Comparison of ENCODE assay signal across 10 cellular contexts in genomic region chr2:54577944-54578667, GRCh38.
DNase-seq lines count a peak whose midpoint lies in the region; ATAC-seq and TF ChIP-seq lines count a peak whose summit lies in the region.
"Had no signal": no experiment of that assay in that cellular context is flagged by ENCODE, and none has a peak within 500 bp of the region (broad histone marks: within the 10 kb centered on the region; RNA-seq: fewer than 3 reads in every experiment).

No MANE protein-coding gene starts in this region.

- H4K20me1 ChIP-seq in mammary epithelial cell (ENCODE audit: insufficient read depth, low read length) = no peaks in the 10 kb centered on the region

- peaks cover 90% of the 10 kb centered on the region for H3K79me2 ChIP-seq in mammary epithelial cell (ENCODE audit: insufficient read depth, low read length)

- no peak for TF ChIP-seq EP300 in suprapubic skin (IDR thresholded peaks at IDR 0.05)

- peaks cover 3 to 25% of the 10 kb centered on the region in 2 donors for H3K4me1 ChIP-seq in breast epithelium
- peaks cover 60% of the 10 kb centered on the region for H3K4me1 ChIP-seq in mammary epithelial cell (ENCODE audit: insufficient read depth, low read length)
- peaks cover 85% of the 10 kb centered on the region for H3K4me1 ChIP-seq in suprapubic skin

- H3K9ac ChIP-seq in mammary epithelial cell (ENCODE audit: insufficient read depth, low read length) = no peak overlapping the region

- no peak overlapping the region for H3K4me2 ChIP-seq in mammary epithelial cell (ENCODE audit: insufficient read depth, low read depth, low read length)

- H2AFZ ChIP-seq in mammary epithelial cell (ENCODE audit: low read depth, low read length) = no peak overlapping the region

- CTCF ChIA-PET in mammary epithelial cell (lab: Charles Lee; ENCODE audit: low non-redundant PET) = no interaction called here
- CTCF ChIA-PET in HEK293T (lab: Yijun Ruan, JAX) = no interaction called here

- peaks cover 96 to 99% of the 10 kb centered on the region in 2 donors for H3K4me1 Mint-ChIP-seq in immature natural killer cell

- no peaks in the 10 kb centered on the region for H3K36me3 Mint-ChIP-seq in immature natural killer cell

- WGBS in mammary epithelial cell (ENCODE audit: low coverage, missing lambda C conversion rate) = 67% methylated on average over 6 of the region's 6 CpGs
- 16% methylated on average over 6 of the region's 6 CpGs for WGBS in suprapubic skin

- no peak for DNase-seq in breast epithelium (ENCODE audit: low spot score in 2 of 2)
- no peak for DNase-seq in mammary epithelial cell
- DNase-seq in immature natural killer cell = no peak
- no peak for DNase-seq in suprapubic skin (ENCODE audit: low spot score in 2 of 2)
- DNase-seq in HuH-7 (ENCODE audit: low spot score) = no peak
- no peak for DNase-seq in HEK293T (ENCODE audit: extremely low spot score)
- DNase-seq: activated CD8-positive, alpha-beta memory T cell treated with anti-CD3 and anti-CD28 coated beads, Interleukin-2, amount 50 U/mL, for 4 hours; RPMI8226 had no signal

- dilution Hi-C loops in mammary epithelial cell (cut with HindIII; ENCODE audit: low sequenced_read_pairs) = no loop called here

- POLR2A ChIA-PET in HEK293T (lab: Yijun Ruan, JAX) = no interaction called here

- TF ChIP-seq POLR2A in breast epithelium (IDR thresholded peaks at IDR 0.05) = no peak
- TF ChIP-seq POLR2A in suprapubic skin (IDR thresholded peaks at IDR 0.05) = no peak

- H3K9me3 ChIP-seq in breast epithelium (no peaks in the 10 kb centered on the region), mammary epithelial cell (replicated peaks; ENCODE audit: insufficient read depth, low read length) (no peaks in the 10 kb centered on the region), suprapubic skin (no peaks in the 10 kb centered on the region)

- peak overlapping the region in 4 of 5 donors; percentile 7 to 46 (median 20) for H3K4me3 Mint-ChIP-seq in immature natural killer cell

- H3K36me3 ChIP-seq in breast epithelium (no peaks in the 10 kb centered on the region), mammary epithelial cell (ENCODE audit: insufficient read depth, low read length) (no peaks in the 10 kb centered on the region), suprapubic skin (no peaks in the 10 kb centered on the region)

- intact Hi-C loops in breast epithelium (cut with DNase I; ENCODE audit: low total_unique reads) = no loop called here
- intact Hi-C loops in mammary epithelial cell (cut with micrococcal nuclease) = no loop called here

- H3K27me3 ChIP-seq in breast epithelium = no peaks in the 10 kb centered on the region
- H3K27me3 ChIP-seq in mammary epithelial cell (ENCODE audit: insufficient read depth, low read length) = no peaks in the 10 kb centered on the region
- no peaks in the 10 kb centered on the region for H3K27me3 ChIP-seq in suprapubic skin

- peak overlapping the region; percentile 53 to 79 for H3K27ac ChIP-seq in breast epithelium
- H3K27ac ChIP-seq in mammary epithelial cell (ENCODE audit: insufficient read depth, low read depth, low read length) = no peak overlapping the region
- peak overlapping the region; percentile 84 for H3K27ac ChIP-seq in VCaP
- H3K27ac ChIP-seq in suprapubic skin = peak overlapping the region; percentile 64

- no peaks in the 10 kb centered on the region for H3K9me3 Mint-ChIP-seq in immature natural killer cell

- peak overlapping the region; percentile 85 to 99 (median 97) for H3K27ac Mint-ChIP-seq in immature natural killer cell

- TF ChIP-seq CTCF in breast epithelium (IDR thresholded peaks at IDR 0.05) = no peak
- no peak for TF ChIP-seq CTCF in mammary epithelial cell (conservative IDR thresholded peaks at IDR 0.05 in 1 of 2, IDR thresholded peaks at IDR 0.05 in 1 of 2; ENCODE audit: extremely low read depth in 1 of 2, insufficient read depth in 1 of 2, low read depth in 1 of 2, low read length in 2 of 2)
- no peak for TF ChIP-seq CTCF in VCaP (conservative IDR thresholded peaks at IDR 0.05)
- no peak for TF ChIP-seq CTCF in suprapubic skin (IDR thresholded peaks at IDR 0.05)

- peaks cover 3 to 12% (median 8%) of the 10 kb centered on the region in 3 donors for H3K27me3 Mint-ChIP-seq in immature natural killer cell (ENCODE audit: low read depth in 3 of 3)

- no TSS peak for BruUV-seq in mammary epithelial cell (replicated peaks; lab: Mats Ljungman, UMichigan)

- no peak for ATAC-seq in HG02840 (IDR thresholded peaks at IDR 0.05; ENCODE audit: low FRiP score, unreplicated experiment)

- in situ Hi-C loops in mammary epithelial cell (cut with MboI; ENCODE audit: low sequenced_read_pairs in 2 of 2) = no loop called here

- no peak overlapping the region for H3K4me3 ChIP-seq in breast epithelium
- H3K4me3 ChIP-seq in mammary epithelial cell (replicated peaks in 1 of 3; ENCODE audit: insufficient read depth in 1 of 3, low read depth in 2 of 3, low read length in 3 of 3) = no peak overlapping the region
- no peak overlapping the region for H3K4me3 ChIP-seq in suprapubic skin

TF ChIP-seq in HEK293T, 16 proteins besides CTCF, POLR2A, EP300 and RAD21:
- no peak for TF ChIP-seq ZNF384 (IDR thresholded peaks at IDR 0.05)
- no peak for TF ChIP-seq FOXM1 (IDR thresholded peaks at IDR 0.05; ENCODE audit: borderline replicate concordance)
- no peak for TF ChIP-seq HDGF (IDR thresholded peaks at IDR 0.05; ENCODE audit: borderline replicate concordance)
